Comparison of ENCODE assay signal across 21 cellular contexts in genomic region chr1:45170151-45170742, GRCh38.
"Had no signal": no experiment of that assay in that cellular context is flagged by ENCODE, and none has a peak within 500 bp of the region (broad histone marks: within the 10 kb centered on the region; RNA-seq: fewer than 3 reads in every experiment).

No MANE protein-coding gene starts in this region.

- H3K4me1 ChIP-seq: spleen, tibial nerve, upper lobe of right lung, uterus had no signal

- H3K27me3 ChIP-seq: ovary, spleen, tibial nerve, upper lobe of right lung, uterus had no signal

- DNase-seq: cortex of kidney; hypothalamus; immature natural killer cell; natural killer cell; occipital lobe; ovary; posterior cingulate gyrus; psoas muscle; right cardiac atrium; spleen; stimulated activated CD4-positive, alpha-beta T cell treated with anti-CD3 and anti-CD28 coated beads, Interleukin-4, amount 100 ng/mL, for 4 hours; stimulated activated naive CD8-positive, alpha-beta T cell treated with anti-CD3 and anti-CD28 coated beads, Interleukin-15, Interleukin-2, amounts not matched to agents 100 U/mL and 50 U/mL, for 24 hours; substantia nigra; upper lobe of right lung; uterus had no signal

- ATAC-seq: natural killer cell; psoas muscle; right cardiac atrium; stimulated activated memory B cell treated with anti-CD40 and anti-IgM and Interleukin-4, amounts not matched to agents 10 μg/mL and 1 μg/mL and 100 μg/mL, for 72 hours; stimulated activated naive CD8-positive, alpha-beta T cell treated with anti-CD3 and anti-CD28 coated beads, Interleukin-15, Interleukin-2, amounts not matched to agents 100 U/mL and 50 U/mL, for 24 hours; upper lobe of right lung had no signal

- H3K4me3 ChIP-seq: lung, ovary, psoas muscle, skin epidermis, spleen, thoracic aorta, tibial nerve, upper lobe of right lung, uterus had no signal

- H3K36me3 ChIP-seq: ovary, spleen, thoracic aorta, tibial nerve, upper lobe of right lung, uterus had no signal

- H3K27ac ChIP-seq: ovary, psoas muscle, skin epidermis, spleen, thoracic aorta, tibial nerve, upper lobe of right lung, uterus had no signal

- H3K9me3 ChIP-seq: ovary, psoas muscle, thoracic aorta, tibial nerve, upper lobe of right lung, uterus had no signal

- FAIRE-seq: keratinocyte had no signal
